In genomic region chr4:7021355-7021754, GRCh38 we compare ENCODE assay signal across 2 cellular contexts.
TF ChIP-seq lines count a peak whose summit lies in the region.

No MANE protein-coding gene starts in this region.

TF ChIP-seq in A549, 52 proteins besides CTCF, POLR2A, EP300 and RAD21 (continued from another document):
- no peak for TF ChIP-seq ZSCAN20 (CRISPR knock-in tag; IDR thresholded peaks at IDR 0.05)
- no peak for TF ChIP-seq MAFK (IDR thresholded peaks at IDR 0.05; ENCODE audit: partially characterized antibody)
- TF ChIP-seq PHF8 (IDR thresholded peaks at IDR 0.05; ENCODE audit: borderline replicate concordance, low read depth), result no peak
- no peak for TF ChIP-seq CHD4 (IDR thresholded peaks at IDR 0.05; ENCODE audit: borderline replicate concordance)
- no peak for TF ChIP-seq FOXS1 (CRISPR knock-in tag; IDR thresholded peaks at IDR 0.05)
- TF ChIP-seq CBX2 (IDR thresholded peaks at IDR 0.05; ENCODE audit: borderline replicate concordance, low read depth), result no peak
- TF ChIP-seq FOSL2 (IDR thresholded peaks at IDR 0.05), result no peak
- no peak for TF ChIP-seq FOSL2 (CRISPR knock-in tag; IDR thresholded peaks at IDR 0.05)
- TF ChIP-seq USF2 (IDR thresholded peaks at IDR 0.05), result no peak
- TF ChIP-seq NFE2L2 (conservative IDR thresholded peaks at IDR 0.05; ENCODE audit: low read length), result no peak
- no peak for TF ChIP-seq MAZ (IDR thresholded peaks at IDR 0.05; ENCODE audit: borderline replicate concordance, low read depth, low read length)
- no peak for TF ChIP-seq ELK1 (IDR thresholded peaks at IDR 0.05; ENCODE audit: low read depth, low read length)
- TF ChIP-seq HOXA7 (CRISPR knock-in tag; IDR thresholded peaks at IDR 0.05), result no peak
- TF ChIP-seq ZNF302 (CRISPR knock-in tag; IDR thresholded peaks at IDR 0.05), result no peak
- no peak for TF ChIP-seq HEYL (CRISPR knock-in tag; IDR thresholded peaks at IDR 0.05)
- TF ChIP-seq CEBPB (IDR thresholded peaks at IDR 0.05), result no peak
- TF ChIP-seq EHF (CRISPR knock-in tag; IDR thresholded peaks at IDR 0.05), result no peak
- TF ChIP-seq SREBF2 (IDR thresholded peaks at IDR 0.05), result no peak
- no peak for TF ChIP-seq ZC3H11A (IDR thresholded peaks at IDR 0.05)

TF ChIP-seq in HCT116, 20 proteins besides CTCF, POLR2A, EP300 and RAD21:
- no peak for TF ChIP-seq REST (IDR thresholded peaks at IDR 0.05; ENCODE audit: low read depth)
- TF ChIP-seq SP1 (IDR thresholded peaks at IDR 0.05; ENCODE audit: low read depth), result no peak
- TF ChIP-seq EZH2phosphoT487 (IDR thresholded peaks at IDR 0.05; ENCODE audit: borderline replicate concordance), result no peak
- no peak for TF ChIP-seq ATF3 (IDR thresholded peaks at IDR 0.05)
TF ChIP-seq in HCT116: peak in this region for 0.
